1 cellular context compared by ENCODE assay signal in the genomic region with DNA sequence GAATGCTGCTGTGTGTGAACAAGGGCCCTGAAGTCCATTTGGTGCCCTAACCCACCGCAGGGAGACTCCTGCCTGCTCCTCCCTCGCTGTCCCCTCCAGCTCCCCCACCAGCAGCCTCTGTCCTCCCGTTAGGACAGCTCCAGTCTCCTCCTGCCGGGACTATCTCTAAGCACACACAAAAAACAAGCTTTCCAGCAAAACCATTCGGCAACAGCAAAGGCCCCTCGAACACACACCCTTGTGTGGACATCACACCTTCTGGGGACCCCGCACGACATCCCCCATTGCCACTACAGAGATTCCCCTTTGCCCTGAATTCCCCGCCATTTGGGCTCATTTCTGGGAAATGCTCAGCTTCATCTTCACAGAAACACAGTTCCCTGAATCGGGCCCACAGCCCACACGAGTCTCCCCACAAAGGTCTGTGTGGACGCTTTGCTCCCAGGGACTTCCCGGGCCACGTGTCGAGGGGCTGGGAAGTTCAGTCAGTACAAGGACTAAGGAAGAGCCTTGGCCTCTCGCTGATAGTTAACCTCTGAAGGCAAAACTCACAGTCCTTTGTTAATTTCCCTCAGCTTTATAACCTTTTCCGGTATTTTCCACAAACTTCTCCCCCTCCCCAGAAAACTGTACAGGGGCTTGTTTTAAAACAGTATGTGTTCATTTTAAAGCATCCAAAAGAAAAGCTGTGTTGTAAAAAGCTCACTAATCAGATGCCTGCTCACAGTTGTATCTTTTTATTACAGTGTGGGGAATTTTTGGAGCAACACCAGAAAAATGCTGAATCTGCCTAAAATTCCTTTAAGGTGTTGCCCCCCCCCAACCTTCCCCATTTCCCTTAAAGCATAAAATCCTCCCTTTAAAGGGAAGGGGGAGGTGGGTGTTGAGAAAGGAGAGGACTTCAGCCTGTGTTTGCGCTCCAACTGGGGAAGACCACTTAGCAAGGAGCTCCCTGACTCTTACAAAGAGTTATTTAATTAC.
TF ChIP-seq lines count a peak whose summit lies in the region.

No MANE protein-coding gene starts in this region.

TF ChIP-seq in H1, 55 proteins besides CTCF, POLR2A, EP300 and RAD21:
- no peak for TF ChIP-seq BRCA1 (IDR thresholded peaks at IDR 0.05; ENCODE audit: low read depth, low read length)
- no peak for TF ChIP-seq BCL11A (IDR thresholded peaks at IDR 0.05; ENCODE audit: low read depth in 2 of 2, low read length in 2 of 2)
- TF ChIP-seq TBP (IDR thresholded peaks at IDR 0.05; ENCODE audit: low read depth, low read length): no peak
- TF ChIP-seq KDM5A (IDR thresholded peaks at IDR 0.05; ENCODE audit: low read length): no peak
- no peak for TF ChIP-seq SP4 (IDR thresholded peaks at IDR 0.05; ENCODE audit: low read length)
- no peak for TF ChIP-seq CTBP2 (IDR thresholded peaks at IDR 0.05; ENCODE audit: borderline replicate concordance, insufficient read depth, insufficient read length, low read length)
- no peak for TF ChIP-seq RFX5 (IDR thresholded peaks at IDR 0.05; ENCODE audit: borderline replicate concordance, low read depth, low read length)
- no peak for TF ChIP-seq GTF2F1 (IDR thresholded peaks at IDR 0.05; ENCODE audit: borderline replicate concordance, low read depth, low read length)
- TF ChIP-seq KDM4A (IDR thresholded peaks at IDR 0.05; ENCODE audit: low read depth, low read length, severe bottlenecking): no peak
- TF ChIP-seq POLR2AphosphoS5 (IDR thresholded peaks at IDR 0.05; ENCODE audit: low read depth, low read length): no peak
- no peak for TF ChIP-seq SRF (IDR thresholded peaks at IDR 0.05; ENCODE audit: low read depth, low read length)
- TF ChIP-seq CHD2 (IDR thresholded peaks at IDR 0.05; ENCODE audit: low read length): no peak
- TF ChIP-seq, protein P1, sequence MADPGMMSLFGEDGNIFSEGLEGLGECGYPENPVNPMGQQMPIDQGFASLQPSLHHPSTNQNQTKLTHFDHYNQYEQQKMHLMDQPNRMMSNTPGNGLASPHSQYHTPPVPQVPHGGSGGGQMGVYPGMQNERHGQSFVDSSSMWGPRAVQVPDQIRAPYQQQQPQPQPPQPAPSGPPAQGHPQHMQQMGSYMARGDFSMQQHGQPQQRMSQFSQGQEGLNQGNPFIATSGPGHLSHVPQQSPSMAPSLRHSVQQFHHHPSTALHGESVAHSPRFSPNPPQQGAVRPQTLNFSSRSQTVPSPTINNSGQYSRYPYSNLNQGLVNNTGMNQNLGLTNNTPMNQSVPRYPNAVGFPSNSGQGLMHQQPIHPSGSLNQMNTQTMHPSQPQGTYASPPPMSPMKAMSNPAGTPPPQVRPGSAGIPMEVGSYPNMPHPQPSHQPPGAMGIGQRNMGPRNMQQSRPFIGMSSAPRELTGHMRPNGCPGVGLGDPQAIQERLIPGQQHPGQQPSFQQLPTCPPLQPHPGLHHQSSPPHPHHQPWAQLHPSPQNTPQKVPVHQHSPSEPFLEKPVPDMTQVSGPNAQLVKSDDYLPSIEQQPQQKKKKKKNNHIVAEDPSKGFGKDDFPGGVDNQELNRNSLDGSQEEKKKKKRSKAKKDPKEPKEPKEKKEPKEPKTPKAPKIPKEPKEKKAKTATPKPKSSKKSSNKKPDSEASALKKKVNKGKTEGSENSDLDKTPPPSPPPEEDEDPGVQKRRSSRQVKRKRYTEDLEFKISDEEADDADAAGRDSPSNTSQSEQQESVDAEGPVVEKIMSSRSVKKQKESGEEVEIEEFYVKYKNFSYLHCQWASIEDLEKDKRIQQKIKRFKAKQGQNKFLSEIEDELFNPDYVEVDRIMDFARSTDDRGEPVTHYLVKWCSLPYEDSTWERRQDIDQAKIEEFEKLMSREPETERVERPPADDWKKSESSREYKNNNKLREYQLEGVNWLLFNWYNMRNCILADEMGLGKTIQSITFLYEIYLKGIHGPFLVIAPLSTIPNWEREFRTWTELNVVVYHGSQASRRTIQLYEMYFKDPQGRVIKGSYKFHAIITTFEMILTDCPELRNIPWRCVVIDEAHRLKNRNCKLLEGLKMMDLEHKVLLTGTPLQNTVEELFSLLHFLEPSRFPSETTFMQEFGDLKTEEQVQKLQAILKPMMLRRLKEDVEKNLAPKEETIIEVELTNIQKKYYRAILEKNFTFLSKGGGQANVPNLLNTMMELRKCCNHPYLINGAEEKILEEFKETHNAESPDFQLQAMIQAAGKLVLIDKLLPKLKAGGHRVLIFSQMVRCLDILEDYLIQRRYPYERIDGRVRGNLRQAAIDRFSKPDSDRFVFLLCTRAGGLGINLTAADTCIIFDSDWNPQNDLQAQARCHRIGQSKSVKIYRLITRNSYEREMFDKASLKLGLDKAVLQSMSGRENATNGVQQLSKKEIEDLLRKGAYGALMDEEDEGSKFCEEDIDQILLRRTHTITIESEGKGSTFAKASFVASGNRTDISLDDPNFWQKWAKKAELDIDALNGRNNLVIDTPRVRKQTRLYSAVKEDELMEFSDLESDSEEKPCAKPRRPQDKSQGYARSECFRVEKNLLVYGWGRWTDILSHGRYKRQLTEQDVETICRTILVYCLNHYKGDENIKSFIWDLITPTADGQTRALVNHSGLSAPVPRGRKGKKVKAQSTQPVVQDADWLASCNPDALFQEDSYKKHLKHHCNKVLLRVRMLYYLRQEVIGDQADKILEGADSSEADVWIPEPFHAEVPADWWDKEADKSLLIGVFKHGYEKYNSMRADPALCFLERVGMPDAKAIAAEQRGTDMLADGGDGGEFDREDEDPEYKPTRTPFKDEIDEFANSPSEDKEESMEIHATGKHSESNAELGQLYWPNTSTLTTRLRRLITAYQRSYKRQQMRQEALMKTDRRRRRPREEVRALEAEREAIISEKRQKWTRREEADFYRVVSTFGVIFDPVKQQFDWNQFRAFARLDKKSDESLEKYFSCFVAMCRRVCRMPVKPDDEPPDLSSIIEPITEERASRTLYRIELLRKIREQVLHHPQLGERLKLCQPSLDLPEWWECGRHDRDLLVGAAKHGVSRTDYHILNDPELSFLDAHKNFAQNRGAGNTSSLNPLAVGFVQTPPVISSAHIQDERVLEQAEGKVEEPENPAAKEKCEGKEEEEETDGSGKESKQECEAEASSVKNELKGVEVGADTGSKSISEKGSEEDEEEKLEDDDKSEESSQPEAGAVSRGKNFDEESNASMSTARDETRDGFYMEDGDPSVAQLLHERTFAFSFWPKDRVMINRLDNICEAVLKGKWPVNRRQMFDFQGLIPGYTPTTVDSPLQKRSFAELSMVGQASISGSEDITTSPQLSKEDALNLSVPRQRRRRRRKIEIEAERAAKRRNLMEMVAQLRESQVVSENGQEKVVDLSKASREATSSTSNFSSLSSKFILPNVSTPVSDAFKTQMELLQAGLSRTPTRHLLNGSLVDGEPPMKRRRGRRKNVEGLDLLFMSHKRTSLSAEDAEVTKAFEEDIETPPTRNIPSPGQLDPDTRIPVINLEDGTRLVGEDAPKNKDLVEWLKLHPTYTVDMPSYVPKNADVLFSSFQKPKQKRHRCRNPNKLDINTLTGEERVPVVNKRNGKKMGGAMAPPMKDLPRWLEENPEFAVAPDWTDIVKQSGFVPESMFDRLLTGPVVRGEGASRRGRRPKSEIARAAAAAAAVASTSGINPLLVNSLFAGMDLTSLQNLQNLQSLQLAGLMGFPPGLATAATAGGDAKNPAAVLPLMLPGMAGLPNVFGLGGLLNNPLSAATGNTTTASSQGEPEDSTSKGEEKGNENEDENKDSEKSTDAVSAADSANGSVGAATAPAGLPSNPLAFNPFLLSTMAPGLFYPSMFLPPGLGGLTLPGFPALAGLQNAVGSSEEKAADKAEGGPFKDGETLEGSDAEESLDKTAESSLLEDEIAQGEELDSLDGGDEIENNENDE (IDR thresholded peaks at IDR 0.05; ENCODE audit: insufficient replicate concordance, low read length): no peak
- TF ChIP-seq GABPA (IDR thresholded peaks at IDR 0.05; ENCODE audit: borderline replicate concordance, insufficient read depth, low read length): no peak
- TF ChIP-seq CBX8 (IDR thresholded peaks at IDR 0.05; ENCODE audit: borderline replicate concordance, low read depth, low read length): no peak
- TF ChIP-seq RBBP5 (IDR thresholded peaks at IDR 0.05; ENCODE audit: borderline replicate concordance, low read depth, low read length): no peak
- no peak for TF ChIP-seq NANOG (IDR thresholded peaks at IDR 0.05; ENCODE audit: insufficient read depth, low read depth, low read length, poor library complexity, severe bottlenecking)
- no peak for TF ChIP-seq RNF2 (IDR thresholded peaks at IDR 0.05; ENCODE audit: borderline replicate concordance, low read depth, low read length, missing control alignments, poor library complexity, severe bottlenecking)
- TF ChIP-seq JUND (IDR thresholded peaks at IDR 0.05; ENCODE audit: low read length): no peak
TF ChIP-seq in H1: peak in this region for 0.
